7 cellular contexts compared by ENCODE assay signal in the genomic region with DNA sequence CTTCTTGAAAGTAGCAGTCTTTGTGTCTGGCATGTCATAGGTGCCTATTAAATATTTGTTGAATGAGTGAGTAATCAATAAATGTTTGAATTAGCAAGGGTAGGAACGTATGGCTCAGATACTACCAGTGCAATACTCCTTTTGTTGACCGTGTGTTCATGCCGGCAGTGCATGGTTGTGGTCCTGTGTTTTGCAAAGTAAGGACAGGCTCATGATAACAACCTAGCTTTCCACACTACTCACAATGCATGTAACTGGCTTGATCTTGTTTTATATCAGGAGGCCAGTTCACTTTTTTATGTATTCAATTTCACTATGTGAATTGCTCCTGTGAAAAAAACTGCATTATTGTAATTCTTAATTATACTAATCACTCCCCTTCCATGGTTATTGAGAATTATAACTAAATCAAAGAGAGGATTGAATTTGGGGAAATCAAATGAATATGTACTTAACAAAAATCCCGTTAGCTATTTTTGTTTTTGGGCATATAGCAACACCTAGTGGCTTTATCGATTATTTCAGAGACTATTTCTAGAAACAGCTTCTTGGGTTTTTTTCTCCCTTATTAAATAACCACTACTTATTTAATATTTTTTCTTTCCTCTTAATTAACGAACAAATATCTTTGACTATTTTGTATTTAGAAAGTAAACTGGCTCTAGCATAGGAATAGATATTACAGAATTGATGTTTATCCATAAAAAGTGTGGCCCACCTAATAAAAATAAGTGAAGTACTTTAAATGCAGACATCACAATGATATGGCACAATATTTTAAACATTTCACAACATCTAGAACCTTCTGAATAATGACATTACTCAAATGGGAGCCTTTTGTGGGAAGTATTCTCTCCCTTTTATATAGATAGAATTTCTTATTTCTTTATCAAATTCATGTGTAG.
DNase-seq lines count a peak whose midpoint lies in the region; ATAC-seq, FAIRE-seq and TF ChIP-seq lines count a peak whose summit lies in the region.

No MANE protein-coding gene starts in this region.

- TF ChIP-seq CTCF in GM12865 (IDR thresholded peaks at IDR 0.05; ENCODE audit: insufficient read depth, low read depth, low read length, missing control alignments) = peak; percentile 27
- TF ChIP-seq CTCF in dorsolateral prefrontal cortex (IDR thresholded peaks at IDR 0.05 in 54 of 56, conservative IDR thresholded peaks at IDR 0.05 in 2 of 56; ENCODE audit: low read depth in 1 of 56, partially characterized antibody in 56 of 56) = peak; percentile 58 to 88 (median 72)
- peak in 3 of 4 donors; percentile 16 to 27 (median 19) for TF ChIP-seq CTCF in pancreas (IDR thresholded peaks at IDR 0.05)

- DNase-seq in GM12865 (ENCODE audit: low read depth) = peak; percentile 16
- DNase-seq in NCI-H2171 (lab: John Stamatoyannopoulos, UW) = peak; percentile 37
- DNase-seq in dorsolateral prefrontal cortex = no peak
- DNase-seq in pancreas = no peak
- DNase-seq in left colon = no peak

- H3K4me3 ChIP-seq in GM12865 (ENCODE audit: low read depth, low read length) (no peak overlapping the region), dorsolateral prefrontal cortex (no peak overlapping the region), pancreas (no peak overlapping the region)

- ATAC-seq in pancreas = peak in 3 of 4 donors; percentile 50 to 55 (median 50)
- ATAC-seq in GM18858 (IDR thresholded peaks at IDR 0.05; ENCODE audit: unreplicated experiment) = no peak
- no peak for ATAC-seq in HG02798 (IDR thresholded peaks at IDR 0.05; ENCODE audit: poor library complexity, unreplicated experiment)
- ATAC-seq in left colon = no peak

- no peaks in the 10 kb centered on the region for H3K27me3 ChIP-seq in dorsolateral prefrontal cortex
- no peaks in the 10 kb centered on the region for H3K27me3 ChIP-seq in pancreas

- H3K4me1 ChIP-seq in pancreas = no peaks in the 10 kb centered on the region

- H3K27ac ChIP-seq in dorsolateral prefrontal cortex (peak overlapping the region in 7 of 59 donors; percentile 2 to 34 (median 12)), pancreas (no peak overlapping the region)

- H3K36me3 ChIP-seq in pancreas = no peaks in the 10 kb centered on the region

- WGBS in pancreas, 2 donors = 33 to 37% methylated on average over 6 of the region's 6 CpGs

- H3K9me3 ChIP-seq in pancreas = no peaks in the 10 kb centered on the region

- peak; percentile 92 for FAIRE-seq in pancreas (lab: Jason Lieb, UNC)

- intact Hi-C loops in dorsolateral prefrontal cortex (cut with DNase I) (loop anchor here (5.0 to 10.0 kb wide), 4 partner anchors 64 to 506 kb away; no protein-coding TSS in a partner anchor), pancreas (cut with DNase I) (loop anchor here in 1 of 3 donors (10.0 kb wide), 1 partner anchor 66 kb away; no protein-coding TSS in a partner anchor), left colon (cut with DNase I, micrococcal nuclease) (loop anchor here in 1 of 2 donors (10.0 kb wide), 1 partner anchor 66 kb away; no protein-coding TSS in a partner anchor)

Comparison
In these comparisons a context has a peak if more than half of its experiments do, and no peak if none do; other contexts are left out.
1. DNase-seq: peak in GM12865 (single experiment) and NCI-H2171 (single experiment); none in dorsolateral prefrontal cortex (0 of 10), pancreas (0 of 6) and left colon (0 of 2).
2. CTCF ChIP-seq: peak in every context shown above with its lines; median percentile 72 in dorsolateral prefrontal cortex; 27 in GM12865; 19 in pancreas.
3. ATAC-seq: peak in pancreas (3 of 4); none in GM18858 (single experiment), HG02798 (single experiment) and left colon (single experiment).